Comparison of ENCODE assay signal across 19 cellular contexts in the genomic region with DNA sequence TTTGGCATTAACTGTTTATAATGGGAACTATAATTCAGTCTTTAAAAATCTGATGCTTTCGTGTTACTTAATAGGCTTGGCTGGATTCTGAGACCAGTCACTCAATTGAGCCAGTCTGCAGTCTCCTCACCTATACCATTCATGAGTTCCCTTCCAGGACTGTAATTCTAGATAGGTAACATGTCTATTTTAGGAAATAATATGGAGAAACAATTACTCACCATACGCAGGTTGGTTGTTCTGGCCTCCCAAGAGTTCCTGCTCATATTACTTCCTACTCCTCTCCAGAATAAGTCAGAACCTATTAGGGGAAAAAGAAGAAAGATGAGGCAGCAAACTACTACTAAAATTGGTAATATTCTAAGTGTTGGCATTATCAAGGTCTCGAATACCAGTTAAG. TPM values are rescaled to one million over a fixed set of nuclear protein-coding genes. Genes with fewer than 3 reads are reported as not detected.
DNase-seq lines count a peak whose midpoint lies in the region; ATAC-seq, FAIRE-seq and TF ChIP-seq lines count a peak whose summit lies in the region.
"Had no signal": no experiment of that assay in that cellular context is flagged by ENCODE, and none has a peak within 500 bp of the region (broad histone marks: within the 10 kb centered on the region; RNA-seq: fewer than 3 reads in every experiment).

No MANE protein-coding gene starts in this region.

- H3K4me1 Mint-ChIP-seq in CD4-positive, CD25-positive, alpha-beta regulatory T cell: peaks cover 15 to 43% (median 25%) of the 10 kb centered on the region in 4 donors
- peaks cover 36% of the 10 kb centered on the region for H3K4me1 Mint-ChIP-seq in activated CD4-positive, alpha-beta memory T cell treated with anti-CD3 and anti-CD28 coated beads for 36 hours (ENCODE audit: low read depth)

- in situ Hi-C loops in GM13977 (cut with MboI; ENCODE audit: low pct_unique_long_range_greater_than_20kb, low sequenced_read_pairs, unreplicated experiment): no loop called here

- peak overlapping the region; percentile 92 to 94 (median 92) for H3K27ac Mint-ChIP-seq in CD4-positive, CD25-positive, alpha-beta regulatory T cell
- H3K27ac Mint-ChIP-seq in activated CD4-positive, alpha-beta memory T cell treated with anti-CD3 and anti-CD28 coated beads for 36 hours: peak overlapping the region; percentile 85
- H3K27ac Mint-ChIP-seq: H9 had no signal

- POLR2A ChIA-PET in activated CD4-positive, alpha-beta memory T cell treated with anti-CD3 and anti-CD28 coated beads for 36 hours (lab: Charles Lee): no interaction called here

- H3K27me3 Mint-ChIP-seq in CD4-positive, CD25-positive, alpha-beta regulatory T cell: peaks cover 5% of the 10 kb centered on the region
- H3K27me3 Mint-ChIP-seq in activated CD4-positive, alpha-beta memory T cell treated with anti-CD3 and anti-CD28 coated beads for 36 hours: no peaks in the 10 kb centered on the region

- H3K27me3 ChIP-seq in ACC112 (ENCODE audit: insufficient read depth, low read length): no peaks in the 10 kb centered on the region
- H3K27me3 ChIP-seq in CD4-positive, CD25-positive, alpha-beta regulatory T cell (ENCODE audit: control insufficient read depth, insufficient read depth, low read length): no peaks in the 10 kb centered on the region
- H3K27me3 ChIP-seq: adrenal gland, breast epithelium, upper lobe of left lung had no signal

- TF ChIP-seq POLR2A in H54 (IDR thresholded peaks at IDR 0.05; ENCODE audit: low read depth, low read length): no peak

- peaks cover 7% of the 10 kb centered on the region for H3K4me1 ChIP-seq in ACC112 (ENCODE audit: control insufficient read depth, insufficient read depth, low read length, unreplicated experiment)
- H3K4me1 ChIP-seq in CD4-positive, CD25-positive, alpha-beta regulatory T cell (ENCODE audit: control insufficient read depth, insufficient read depth, low read length, poor library complexity, severe bottlenecking): peaks cover 19% of the 10 kb centered on the region

- intact Hi-C loops in activated CD4-positive, alpha-beta memory T cell treated with anti-CD3 and anti-CD28 coated beads for 36 hours (cut with micrococcal nuclease): loop anchor here (2.0 kb wide), 1 partner anchor 17 kb away; no protein-coding TSS in a partner anchor

- no peaks in the 10 kb centered on the region for H3K9me3 Mint-ChIP-seq in CD4-positive, CD25-positive, alpha-beta regulatory T cell
- no peaks in the 10 kb centered on the region for H3K9me3 Mint-ChIP-seq in activated CD4-positive, alpha-beta memory T cell treated with anti-CD3 and anti-CD28 coated beads for 36 hours
- H3K9me3 Mint-ChIP-seq: H9 had no signal

- TF ChIP-seq CTCF in GM13977 (IDR thresholded peaks at IDR 0.05; ENCODE audit: extremely low read depth, insufficient read depth, missing control alignments): no peak

- no peaks in the 10 kb centered on the region for H3K9me3 ChIP-seq in CD4-positive, CD25-positive, alpha-beta regulatory T cell (ENCODE audit: control insufficient read depth in 2 of 2, low read length in 2 of 2)
- H3K9me3 ChIP-seq: adrenal gland, breast epithelium, upper lobe of left lung had no signal

- no peak for DNase-seq in CD4-positive, CD25-positive, alpha-beta regulatory T cell
- DNase-seq in activated CD4-positive, alpha-beta memory T cell treated with anti-CD3 and anti-CD28 coated beads for 36 hours: no peak
- DNase-seq in epithelial cell of prostate (ENCODE audit: low read depth, low spot score) (no peak), GM13977 (ENCODE audit: low spot score) (no peak), germinal center (ENCODE audit: low spot score) (no peak), H54 (ENCODE audit: insufficient read length, low spot score) (no peak)
- no peak for DNase-seq in central memory CD4-positive, alpha-beta T cell
- DNase-seq: activated CD4-positive, CD25-positive, alpha-beta regulatory T cell; adrenal gland; erythroblast; H9; NCI-H1417 treated with DMSO at 0.1 percent for 48 hours; NCI-H748 treated with DMSO at 0.1 percent for 48 hours; PC-3; SIG-M5; upper lobe of left lung had no signal

- peak overlapping the region; percentile 62 to 81 (median 74) for H3K4me3 Mint-ChIP-seq in CD4-positive, CD25-positive, alpha-beta regulatory T cell
- no peak overlapping the region for H3K4me3 Mint-ChIP-seq in activated CD4-positive, alpha-beta memory T cell treated with anti-CD3 and anti-CD28 coated beads for 36 hours
- H3K4me3 Mint-ChIP-seq: H9 had no signal

- CTCF ChIA-PET in activated CD4-positive, alpha-beta memory T cell treated with anti-CD3 and anti-CD28 coated beads for 36 hours (lab: Charles Lee): no interaction called here

- peaks cover 31% of the 10 kb centered on the region for H3K36me3 Mint-ChIP-seq in CD4-positive, CD25-positive, alpha-beta regulatory T cell
- H3K36me3 Mint-ChIP-seq in activated CD4-positive, alpha-beta memory T cell treated with anti-CD3 and anti-CD28 coated beads for 36 hours: peaks cover 43% of the 10 kb centered on the region

- peak overlapping the region; percentile 40 for H3K4me3 ChIP-seq in ACC112 (ENCODE audit: low read depth, low read length)
- peak overlapping the region; percentile 70 for H3K4me3 ChIP-seq in CD4-positive, CD25-positive, alpha-beta regulatory T cell (ENCODE audit: low read depth, low read length)
- H3K4me3 ChIP-seq: adrenal gland, breast epithelium, upper lobe of left lung had no signal

- ATAC-seq in CD4-positive, CD25-positive, alpha-beta regulatory T cell (ENCODE audit: low read depth in 2 of 2): no peak
- ATAC-seq: PC-3 had no signal

- FAIRE-seq in H54 (lab: Jason Lieb, UNC): no peak
- FAIRE-seq: frontal cortex had no signal

- H3K27ac ChIP-seq in ACC112 (ENCODE audit: low read depth, low read length) (peak overlapping the region; percentile 45), epithelial cell of prostate (peak overlapping the region; percentile 27)
- H3K27ac ChIP-seq in CD4-positive, CD25-positive, alpha-beta regulatory T cell (ENCODE audit: insufficient read depth, low read length, poor library complexity, severe bottlenecking): peak overlapping the region; percentile 55
- H3K27ac ChIP-seq: adrenal gland, breast epithelium, upper lobe of left lung had no signal

- peaks cover 28% of the 10 kb centered on the region for H3K36me3 ChIP-seq in ACC112 (ENCODE audit: insufficient read depth, low read length)
- H3K36me3 ChIP-seq in CD4-positive, CD25-positive, alpha-beta regulatory T cell (ENCODE audit: control insufficient read depth, insufficient read depth, low read length): peaks cover 54% of the 10 kb centered on the region

- H3K79me2 ChIP-seq in ACC112 (ENCODE audit: control insufficient read depth, insufficient read depth, low read length, unreplicated experiment): peaks cover 15% of the 10 kb centered on the region

- H2AFZ ChIP-seq in ACC112 (ENCODE audit: low read length, unreplicated experiment): no peak overlapping the region

RNA-seq across cellular contexts. Expression of gene IARS1, which starts 4.5 kb away (rescaled TPM):
- 67.1 TPM for total RNA-seq in CD4-positive, CD25-positive, alpha-beta regulatory T cell
- 10 to 100 TPM; 51.1 to 58.2 (median 51.6) TPM for polyA plus RNA-seq in CD4-positive, CD25-positive, alpha-beta regulatory T cell
- total RNA-seq in activated CD4-positive, alpha-beta memory T cell treated with anti-CD3 and anti-CD28 coated beads for 36 hours: 100 to 1,000 TPM; 212 to 222 TPM

RNA-seq across cellular contexts. Expression of gene NOL8, which starts 27.1 kb away (rescaled TPM):
- 58.7 TPM for total RNA-seq in CD4-positive, CD25-positive, alpha-beta regulatory T cell
- 10 to 100 TPM; 23.5 to 28.5 (median 26.6) TPM for polyA plus RNA-seq in CD4-positive, CD25-positive, alpha-beta regulatory T cell
- total RNA-seq in activated CD4-positive, alpha-beta memory T cell treated with anti-CD3 and anti-CD28 coated beads for 36 hours: 10 to 100 TPM; 45.6 to 47.1 TPM

RNA-seq across cellular contexts. Expression of gene CENPP, which starts 27.7 kb away (rescaled TPM):
- 6.1 TPM for total RNA-seq in CD4-positive, CD25-positive, alpha-beta regulatory T cell
- polyA plus RNA-seq in CD4-positive, CD25-positive, alpha-beta regulatory T cell: 1 to 10 TPM; 2.7 to 5.3 (median 3.8) TPM
- 10 to 100 TPM; 21.8 to 23.5 TPM for total RNA-seq in activated CD4-positive, alpha-beta memory T cell treated with anti-CD3 and anti-CD28 coated beads for 36 hours
